In the genomic region with DNA sequence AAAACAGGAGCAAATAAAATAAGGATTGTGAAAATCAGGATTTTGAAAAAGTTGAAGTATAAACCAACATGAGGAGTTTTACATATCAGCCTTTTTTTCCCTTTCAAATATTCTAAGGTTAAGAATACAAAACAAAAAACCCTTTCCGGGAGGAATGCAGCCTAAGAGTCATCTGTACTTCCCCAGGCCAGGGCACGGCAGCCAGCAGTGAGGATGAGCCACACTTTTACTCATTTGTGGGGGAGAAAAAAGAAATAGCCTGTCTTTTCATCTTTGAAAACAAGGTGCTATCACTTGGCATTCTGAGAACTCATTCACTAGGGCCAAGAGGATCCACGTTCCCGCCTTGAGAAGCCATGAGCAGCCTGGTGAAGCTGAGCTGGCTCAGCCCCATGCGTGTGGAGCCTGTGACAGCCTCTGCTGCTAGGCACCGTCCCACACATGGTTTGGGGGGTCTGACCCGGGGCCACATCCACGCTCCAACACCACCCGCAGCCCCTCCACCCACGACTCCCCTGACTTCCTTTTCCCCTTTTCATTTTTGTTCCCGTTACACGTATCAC, we compare ENCODE assay signal across 19 cellular contexts. TPM values are rescaled to one million over a fixed set of nuclear protein-coding genes. Genes with fewer than 3 reads are reported as not detected.
DNase-seq lines count a peak whose midpoint lies in the region; ATAC-seq, FAIRE-seq and TF ChIP-seq lines count a peak whose summit lies in the region.
"Had no signal": no experiment of that assay in that cellular context is flagged by ENCODE, and none has a peak within 500 bp of the region (broad histone marks: within the 10 kb centered on the region; RNA-seq: fewer than 3 reads in every experiment).

No MANE protein-coding gene starts in this region.

- H3K27me3 ChIP-seq in CD4-positive, alpha-beta memory T cell (ENCODE audit: insufficient read depth, low read length) = no peaks in the 10 kb centered on the region
- no peaks in the 10 kb centered on the region for H3K27me3 ChIP-seq in aorta (ENCODE audit: control insufficient read depth in 1 of 2, insufficient read depth in 2 of 2, low read length in 1 of 2)
- H3K27me3 ChIP-seq: body of pancreas, Peyer's patch had no signal

- 52 to 56% methylated on average over 12 of the region's 12 CpGs for WGBS in aorta, 2 donors

- no peaks in the 10 kb centered on the region for H3K27me3 Mint-ChIP-seq in activated T-cell treated with anti-CD3 and anti-CD28 coated beads, Interleukin-2, amount 50 U/mL, for 24 hours
- no peaks in the 10 kb centered on the region for H3K27me3 Mint-ChIP-seq in CD4-positive, alpha-beta memory T cell
- H3K27me3 Mint-ChIP-seq: stimulated activated naive CD8-positive, alpha-beta T cell treated with anti-CD3 and anti-CD28 coated beads, Interleukin-15, Interleukin-2, amounts not matched to agents 100 ng/mL and 50 ng/mL, for 24 hours had no signal

- H3K27ac ChIP-seq in CD4-positive, alpha-beta memory T cell (ENCODE audit: low read depth, low read length) = no peak overlapping the region
- H3K27ac ChIP-seq in aorta (ENCODE audit: low read depth in 1 of 2, low read length in 2 of 2) = peak overlapping the region in 1 of 2 donors; percentile 5
- H3K27ac ChIP-seq: body of pancreas, parathyroid adenoma, Peyer's patch had no signal

- H3K4me1 Mint-ChIP-seq in activated T-cell treated with anti-CD3 and anti-CD28 coated beads, Interleukin-2, amount 50 U/mL, for 24 hours (ENCODE audit: low read depth) = peaks cover 14% of the 10 kb centered on the region
- H3K4me1 Mint-ChIP-seq in CD4-positive, alpha-beta memory T cell = peaks cover 0 to under 1% (median 0%) of the 10 kb centered on the region in 4 donors

- H3K27ac Mint-ChIP-seq in activated T-cell treated with anti-CD3 and anti-CD28 coated beads, Interleukin-2, amount 50 U/mL, for 24 hours = peak overlapping the region; percentile 68
- peak overlapping the region in 1 of 7 donors; percentile 30 for H3K27ac Mint-ChIP-seq in CD4-positive, alpha-beta memory T cell

- no peak overlapping the region for H3K4me3 ChIP-seq in epithelial cell of esophagus (ENCODE audit: low read length)
- no peak overlapping the region for H3K4me3 ChIP-seq in CD4-positive, alpha-beta memory T cell (ENCODE audit: low read length in 2 of 2)
- H3K4me3 ChIP-seq in aorta (ENCODE audit: low read length in 2 of 2) = no peak overlapping the region
- H3K4me3 ChIP-seq: body of pancreas, HAP-1, Peyer's patch had no signal

- CTCF ChIA-PET in CD4-positive, alpha-beta memory T cell (lab: Charles Lee; ENCODE audit: partially characterized antibody) = no interaction called here

- FAIRE-seq in RCC 7860 (lab: Jason Lieb, UNC) (no peak), H54 (lab: Jason Lieb, UNC) (no peak)
- FAIRE-seq: GM18507 had no signal

- no peak for TF ChIP-seq POLR2A in H54 (IDR thresholded peaks at IDR 0.05; ENCODE audit: low read depth, low read length)

- no peak for TF ChIP-seq CTCF in epithelial cell of esophagus (IDR thresholded peaks at IDR 0.05; ENCODE audit: insufficient read depth, low read depth, low read length, missing control alignments)

- peaks cover 2% of the 10 kb centered on the region for H3K36me3 Mint-ChIP-seq in activated T-cell treated with anti-CD3 and anti-CD28 coated beads, Interleukin-2, amount 50 U/mL, for 24 hours (ENCODE audit: low read depth)
- no peaks in the 10 kb centered on the region for H3K36me3 Mint-ChIP-seq in CD4-positive, alpha-beta memory T cell

- intact Hi-C loops in sciatic nerve (cut with DNase I) = loop anchor here (5.0 kb wide), 1 partner anchor 324 kb away; no protein-coding TSS in a partner anchor
- intact Hi-C loops in CD4-positive, alpha-beta memory T cell (cut with micrococcal nuclease) = no loop called here
- intact Hi-C loops in aorta (cut with DNase I) = loop anchor here in 1 of 2 donors (5.0 kb wide), 1 partner anchor 46 kb away; no protein-coding TSS in a partner anchor

- ATAC-seq in sciatic nerve (peak; percentile 33), aorta (ENCODE audit: low FRiP score) (no peak)
- ATAC-seq: body of pancreas had no signal

- no peaks in the 10 kb centered on the region for H3K9me3 ChIP-seq in CD4-positive, alpha-beta memory T cell (ENCODE audit: control insufficient read depth in 1 of 2, low read length in 2 of 2)
- H3K9me3 ChIP-seq in aorta (ENCODE audit: control insufficient read depth, low read length) = no peaks in the 10 kb centered on the region
- H3K9me3 ChIP-seq: body of pancreas, HAP-1, Peyer's patch had no signal

- POLR2A ChIA-PET in CD4-positive, alpha-beta memory T cell (lab: Charles Lee; ENCODE audit: partially characterized antibody) = no interaction called here

- H3K9me3 Mint-ChIP-seq in activated T-cell treated with anti-CD3 and anti-CD28 coated beads, Interleukin-2, amount 50 U/mL, for 24 hours = no peaks in the 10 kb centered on the region
- no peaks in the 10 kb centered on the region for H3K9me3 Mint-ChIP-seq in CD4-positive, alpha-beta memory T cell
- H3K9me3 Mint-ChIP-seq: stimulated activated naive CD8-positive, alpha-beta T cell treated with anti-CD3 and anti-CD28 coated beads, Interleukin-15, Interleukin-2, amounts not matched to agents 100 ng/mL and 50 ng/mL, for 24 hours had no signal

- no peak for DNase-seq in activated T-cell treated with anti-CD3 and anti-CD28 coated beads, Interleukin-2, amount 50 U/mL, for 24 hours
- DNase-seq in activated T-cell treated with anti-CD3 and anti-CD28 coated beads for 4 hours = no peak
- DNase-seq in RCC 7860 (ENCODE audit: low spot score) = peak; percentile 13
- peak; percentile 57 for DNase-seq in epithelial cell of esophagus (ENCODE audit: low read depth)
- no peak for DNase-seq in sciatic nerve (ENCODE audit: low spot score)
- no peak for DNase-seq in CD4-positive, alpha-beta memory T cell
- DNase-seq in H54 (ENCODE audit: insufficient read length, low spot score) = no peak
- DNase-seq in aorta = no peak
- DNase-seq: body of pancreas; COR-L47; effector CD8-positive, alpha-beta T cell; foreskin melanocyte; NCI-H187; NCI-H526; Peyer's patch had no signal

- H3K4me3 Mint-ChIP-seq in activated T-cell treated with anti-CD3 and anti-CD28 coated beads, Interleukin-2, amount 50 U/mL, for 24 hours = no peak overlapping the region
- H3K4me3 Mint-ChIP-seq in CD4-positive, alpha-beta memory T cell = no peak overlapping the region
- H3K4me3 Mint-ChIP-seq: stimulated activated naive CD8-positive, alpha-beta T cell treated with anti-CD3 and anti-CD28 coated beads, Interleukin-15, Interleukin-2, amounts not matched to agents 100 ng/mL and 50 ng/mL, for 24 hours had no signal

- no peaks in the 10 kb centered on the region for H3K36me3 ChIP-seq in CD4-positive, alpha-beta memory T cell (ENCODE audit: insufficient read depth, low read length)
- no peaks in the 10 kb centered on the region for H3K36me3 ChIP-seq in aorta (ENCODE audit: control insufficient read depth in 1 of 2, insufficient read depth in 2 of 2, low read length in 1 of 2)
- H3K36me3 ChIP-seq: HAP-1, Peyer's patch had no signal

- no peaks in the 10 kb centered on the region for H3K4me1 ChIP-seq in CD4-positive, alpha-beta memory T cell (ENCODE audit: insufficient read depth, low read length)
- H3K4me1 ChIP-seq in aorta (ENCODE audit: control insufficient read depth in 1 of 2, insufficient read depth in 2 of 2, low read length in 2 of 2) = no peaks in the 10 kb centered on the region
- H3K4me1 ChIP-seq: HAP-1, parathyroid adenoma had no signal

RNA-seq across cellular contexts. Expression of a gene that starts 11.2 kb away (rescaled TPM):
- total RNA-seq in sciatic nerve (1.1 TPM), aorta (1 to 10 TPM; 2.5 to 2.8 TPM)
- under 1 TPM; 0.93 to 1.00 TPM for total RNA-seq in CD4-positive, alpha-beta memory T cell
- polyA plus RNA-seq in CD4-positive, alpha-beta memory T cell = under 1 TPM in 1 of 2 donors, not detected in 1; 0.11 TPM
- polyA plus RNA-seq in aorta = 1 to 10 TPM in 1 of 2 donors, not detected in 1; 1.4 TPM

Comparison
In these comparisons a context has a peak if more than half of its experiments do, and no peak if none do; other contexts are left out.
1. DNase-seq: peak in RCC 7860 (single experiment) and epithelial cell of esophagus (single experiment); none in activated T-cell treated with anti-CD3 and anti-CD28 coated beads, Interleukin-2, amount 50 U/mL, for 24 hours (single experiment), activated T-cell treated with anti-CD3 and anti-CD28 coated beads for 4 hours (single experiment), sciatic nerve (single experiment), CD4-positive, alpha-beta memory T cell (0 of 5), H54 (single experiment) and aorta (0 of 2).